In genomic region chr1:184037849-184038591, GRCh38 we compare ENCODE assay signal across 10 cellular contexts. TPM values are rescaled to one million over a fixed set of nuclear protein-coding genes. Genes with fewer than 3 reads are reported as not detected.
DNase-seq lines count a peak whose midpoint lies in the region; ATAC-seq, FAIRE-seq and TF ChIP-seq lines count a peak whose summit lies in the region.
"Had no signal": no experiment of that assay in that cellular context is flagged by ENCODE, and none has a peak within 500 bp of the region (broad histone marks: within the 10 kb centered on the region; RNA-seq: fewer than 3 reads in every experiment).

No MANE protein-coding gene starts in this region.

- H3K9me3 ChIP-seq in left ventricle myocardium inferior (replicated peaks) (no peaks in the 10 kb centered on the region), K562 (replicated peaks; ENCODE audit: control insufficient read depth, insufficient read depth, low read depth, low read length) (no peaks in the 10 kb centered on the region), mucosa of rectum (ENCODE audit: control insufficient read depth in 2 of 2, low read length in 2 of 2) (no peaks in the 10 kb centered on the region), upper lobe of left lung (no peaks in the 10 kb centered on the region)

- H3K27ac ChIP-seq in left ventricle myocardium inferior (replicated peaks) (peak overlapping the region; percentile 82), K562 (ENCODE audit: extremely low read depth, low read depth, low read length) (peak overlapping the region; percentile 82), mucosa of rectum (ENCODE audit: low read depth in 2 of 2, low read length in 2 of 2) (no peak overlapping the region), upper lobe of left lung (peak overlapping the region in 1 of 4 donors; percentile 44)

- 30% methylated on average over 12 of the region's 13 CpGs for WGBS in K562 (ENCODE audit: insufficient coverage, low coverage, missing lambda C conversion rate)
- WGBS in upper lobe of left lung, 2 donors = 79 to 82% methylated on average over 13 of the region's 13 CpGs

- POLR2A ChIA-PET in K562 (lab: Yijun Ruan, JAX) = interaction anchor here (1.0 to 3.3 kb wide), 2 partner anchors 13 to 17 kb away, joined by 3 to 21 read pairs; partner anchors contain the start of gene TSEN15

- peaks cover 40% of the 10 kb centered on the region for H3K27me3 ChIP-seq in left ventricle myocardium inferior (ENCODE audit: low read depth)
- no peaks in the 10 kb centered on the region for H3K27me3 ChIP-seq in K562 (ENCODE audit: control insufficient read depth in 2 of 2, insufficient read depth in 2 of 2, low read length in 2 of 2)
- peaks cover 23 to 32% of the 10 kb centered on the region in 2 donors for H3K27me3 ChIP-seq in mucosa of rectum (ENCODE audit: control insufficient read depth in 2 of 2, insufficient read depth in 2 of 2, low read length in 2 of 2)
- peaks cover 0 to 13% (median 4%) of the 10 kb centered on the region in 4 donors for H3K27me3 ChIP-seq in upper lobe of left lung

- no peak for TF ChIP-seq RAD21 in K562 (CRISPR knock-in tag; conservative IDR thresholded peaks at IDR 0.05 in 1 of 2, IDR thresholded peaks at IDR 0.05 in 1 of 2)

- CTCF ChIA-PET in K562 (lab: Yijun Ruan, JAX; ENCODE audit: low intra/inter-chr PET ratio) = no interaction called here

- H3K4me3 ChIP-seq in left ventricle myocardium inferior (peak overlapping the region; percentile 72), K562 (peak overlapping the region; percentile 65), mucosa of rectum (ENCODE audit: low read length in 2 of 2) (peak overlapping the region; percentile 62 to 63), upper lobe of left lung (peak overlapping the region in 3 of 4 donors; percentile 61 to 74 (median 65))

- H3K79me2 ChIP-seq in K562 (ENCODE audit: control insufficient read depth, insufficient read depth, low read length) = peaks cover 50% of the 10 kb centered on the region

- peak; percentile 29 for FAIRE-seq in K562 (lab: Jason Lieb, UNC)
- FAIRE-seq: small intestine had no signal

- no peak for TF ChIP-seq POLR2A in K562 (conservative IDR thresholded peaks at IDR 0.05)
- TF ChIP-seq POLR2A in upper lobe of left lung (IDR thresholded peaks at IDR 0.05) = no peak

- in situ Hi-C loops in K562 (cut with MboI) (no loop called here), ACHN (cut with HindIII; ENCODE audit: low pct_ligation_motif_present, low pct_unique_long_range_greater_than_20kb, low sequenced_read_pairs) (no loop called here)

- intact Hi-C loops in left ventricle myocardium inferior (cut with micrococcal nuclease) (no loop called here), Right ventricle myocardium superior (cut with DNase I) (no loop called here), K562 (cut with micrococcal nuclease) (no loop called here)

- BruUV-seq in K562 (replicated peaks; lab: Mats Ljungman, UMichigan) = no TSS peak

- no peak for DNase-seq in left ventricle myocardium inferior
- no peak for DNase-seq in Right ventricle myocardium superior
- no peak for DNase-seq in K562 (ENCODE audit: extremely low read depth in 1 of 4, low spot score in 3 of 4)
- no peak for DNase-seq in upper lobe of left lung
- DNase-seq in HCEC 1CT = no peak
- DNase-seq in HuH-7 (ENCODE audit: low spot score) = no peak
- no peak for DNase-seq in ACHN
- DNase-seq: NCI-H1436, small intestine had no signal

- peak overlapping the region; percentile 89 for H3K4me2 ChIP-seq in K562 (ENCODE audit: insufficient read depth, low read length)

- no peaks in the 10 kb centered on the region for H3K9me1 ChIP-seq in K562 (ENCODE audit: control insufficient read depth, insufficient read depth, low read length)

- H3K4me1 ChIP-seq in left ventricle myocardium inferior (peaks cover 25% of the 10 kb centered on the region), K562 (replicated peaks in 1 of 2; ENCODE audit: control insufficient read depth in 2 of 2, insufficient read depth in 2 of 2, low read length in 2 of 2) (peaks cover 18 to 32% of the 10 kb centered on the region in 2 experiments), mucosa of rectum (ENCODE audit: control insufficient read depth in 2 of 2, insufficient read depth in 2 of 2, low read length in 2 of 2) (peaks cover 0 to 3% of the 10 kb centered on the region in 2 donors), upper lobe of left lung (peaks cover 8 to 27% (median 16%) of the 10 kb centered on the region in 4 donors)

- no peak for TF ChIP-seq CTCF in left ventricle myocardium inferior (IDR thresholded peaks at IDR 0.05; ENCODE audit: borderline replicate concordance)
- TF ChIP-seq CTCF in K562 (IDR thresholded peaks at IDR 0.05 in 2 of 3, conservative IDR thresholded peaks at IDR 0.05 in 1 of 3; ENCODE audit: insufficient read depth in 2 of 3, low read depth in 1 of 3, low read length in 3 of 3) = no peak
- no peak for TF ChIP-seq CTCF in upper lobe of left lung (IDR thresholded peaks at IDR 0.05)

- ATAC-seq in Right ventricle myocardium superior (ENCODE audit: poor library complexity) = no peak
- no peak for ATAC-seq in K562
- no peak for ATAC-seq in upper lobe of left lung (ENCODE audit: low FRiP score in 2 of 2)

- TF ChIP-seq EP300 in K562 (IDR thresholded peaks at IDR 0.05; ENCODE audit: low read length) (no peak), upper lobe of left lung (IDR thresholded peaks at IDR 0.05) (no peak)

- no peaks in the 10 kb centered on the region for H3K36me3 ChIP-seq in left ventricle myocardium inferior
- H3K36me3 ChIP-seq in K562 (ENCODE audit: control insufficient read depth, insufficient read depth, low read length) = no peaks in the 10 kb centered on the region; the same call in 2 of the 3 replicates
- H3K36me3 ChIP-seq in mucosa of rectum (ENCODE audit: control insufficient read depth in 2 of 2, insufficient read depth in 2 of 2, low read length in 2 of 2) = no peaks in the 10 kb centered on the region
- no peaks in the 10 kb centered on the region for H3K36me3 ChIP-seq in upper lobe of left lung

- H3K9ac ChIP-seq in K562 (ENCODE audit: insufficient read depth in 1 of 2, low read depth in 2 of 2, low read length in 2 of 2) = peak overlapping the region; percentile 81 to 95; a peak in 3 of 4 replicates
- H3K9ac ChIP-seq in mucosa of rectum (ENCODE audit: low read depth in 1 of 2, low read length in 2 of 2) = peak overlapping the region in 1 of 2 donors; percentile 47

- no peaks in the 10 kb centered on the region for H4K20me1 ChIP-seq in K562 (replicated peaks; ENCODE audit: control insufficient read depth, insufficient read depth, low read length)

- H2AFZ ChIP-seq in K562 (ENCODE audit: low read depth, low read length) = peak overlapping the region; percentile 94

TF ChIP-seq in K562, 482 proteins besides CTCF, POLR2A, EP300 and RAD21 (continues in another document):
- no peak for TF ChIP-seq SETDB1 (IDR thresholded peaks at IDR 0.05; ENCODE audit: low read length)
- TF ChIP-seq RAD51 (IDR thresholded peaks at IDR 0.05; ENCODE audit: borderline replicate concordance, low read depth) = peak; percentile 16; the same call in 1 of the 2 replicates
- TF ChIP-seq ZNF354B (CRISPR knock-in tag; IDR thresholded peaks at IDR 0.05) = peak; percentile 29; the same call in 1 of the 2 replicates
- TF ChIP-seq ZNF311 (CRISPR knock-in tag; IDR thresholded peaks at IDR 0.05) = 0 out of 2 replicates have a peak, but pooled peaks have one; percentile 4
- peak; percentile 45 for TF ChIP-seq ZNF384 (IDR thresholded peaks at IDR 0.05; ENCODE audit: low read depth, low read length)

RNA-seq across cellular contexts. Expression of gene COLGALT2, which starts 0.5 kb away (rescaled TPM):
- total RNA-seq in left ventricle myocardium inferior (4.3 TPM), Right ventricle myocardium superior (2.8 TPM), K562 (2014; rRNA removed) (18.8 and 19.1 TPM in 2 replicates), K562 (2014; rRNA removed; fragmentation: Illumina TruSeq; extraction: Trizol) (19.2 and 23.0 TPM in 2 replicates), K562 (2015; rRNA removed; fragmentation: Illumina TruSeq; extraction: Trizol) (11.3 and 11.6 TPM in 2 replicates), K562 (2021) (23.2 and 29.1 TPM in 2 replicates), upper lobe of left lung (1 to 10 TPM; 1.0 to 4.1 (median 2.9) TPM)
- total RNA-seq in K562 (2011; cell fraction: chromatin; rRNA removed; ENCODE audit: low replicate concordance) = 26.9 and 36.6 TPM in 2 replicates
- 22.2 TPM in 2 replicates for total RNA-seq in K562 (2011; cell fraction: nucleolus; rRNA removed)
- 33.3 and 42.1 TPM in 2 replicates for total RNA-seq in K562 (2011; cell fraction: nucleoplasm; rRNA removed)
- polyA plus RNA-seq in K562 (2011; rRNA removed) (7.4 and 9.3 TPM in 2 replicates), K562 (2014; fragmentation: Illumina TruSeq; extraction: Trizol) (29.3 and 32.1 TPM in 2 replicates), K562 (2014; fragmentation: Nextera tagmentation; extraction: Ambion mirVana) (10 to 100 TPM; 12.1 to 22.4 TPM), K562 (2014; rRNA removed) (15.8 and 18.5 TPM in 2 replicates)
- 8.1 and 8.2 TPM in 2 replicates for polyA plus RNA-seq in K562 (2011; cell fraction: cytosol; rRNA removed)
- polyA plus RNA-seq in K562 (2011; cell fraction: nucleus; rRNA removed) = 36.5 and 59.0 TPM in 2 replicates
- polyA plus RNA-seq in K562 (2012) = 16.0 and 73.3 TPM in 2 replicates
- polyA minus RNA-seq in K562 (2011; rRNA and poly(A)+ RNA removed) = 9.9 and 12.4 TPM in 2 replicates
- polyA minus RNA-seq in K562 (2011; cell fraction: cytosol; rRNA and poly(A)+ RNA removed) = 8.8 and 9.0 TPM in 2 replicates
- 21.8 and 22.5 TPM in 2 replicates for polyA minus RNA-seq in K562 (2011; cell fraction: nucleus; rRNA and poly(A)+ RNA removed)

RNA-seq across cellular contexts. Expression of gene TSEN15, which starts 13.5 kb away (rescaled TPM):
- 29.4 TPM for total RNA-seq in left ventricle myocardium inferior
- total RNA-seq in Right ventricle myocardium superior = 25.0 TPM
- 40.1 and 121 TPM in 2 replicates for total RNA-seq in K562 (2011; cell fraction: chromatin; rRNA removed; ENCODE audit: low replicate concordance)
- total RNA-seq in K562 (2011; cell fraction: nucleolus; rRNA removed) = 27.5 and 40.1 TPM in 2 replicates
- total RNA-seq in K562 (2011; cell fraction: nucleoplasm; rRNA removed) = 71.9 and 122 TPM in 2 replicates
- 82.8 and 83.9 TPM in 2 replicates for total RNA-seq in K562 (2014; rRNA removed)
- total RNA-seq in K562 (2014; rRNA removed; fragmentation: Illumina TruSeq; extraction: Trizol) = 121 and 146 TPM in 2 replicates
- 83.2 and 92.8 TPM in 2 replicates for total RNA-seq in K562 (2015; rRNA removed; fragmentation: Illumina TruSeq; extraction: Trizol)
- total RNA-seq in K562 (2021) = 81.9 and 86.4 TPM in 2 replicates
- polyA plus RNA-seq in K562 (2011; rRNA removed) = 97.1 and 108 TPM in 2 replicates
- polyA plus RNA-seq in K562 (2011; cell fraction: cytosol; rRNA removed) = 28.9 and 65.9 TPM in 2 replicates
- 65.9 and 104 TPM in 2 replicates for polyA plus RNA-seq in K562 (2011; cell fraction: nucleus; rRNA removed)
- polyA plus RNA-seq in K562 (2012) = 56.9 and 143 TPM in 2 replicates
- polyA plus RNA-seq in K562 (2014; fragmentation: Illumina TruSeq; extraction: Trizol) = 106 and 118 TPM in 2 replicates
- polyA plus RNA-seq in K562 (2014; fragmentation: Nextera tagmentation; extraction: Ambion mirVana) = 10 to 100 TPM; 25.6 to 36.1 TPM
- polyA plus RNA-seq in K562 (2014; rRNA removed) = 91.3 and 104 TPM in 2 replicates
- polyA minus RNA-seq in K562 (2011; rRNA and poly(A)+ RNA removed) = 87.9 and 108 TPM in 2 replicates
- polyA minus RNA-seq in K562 (2011; cell fraction: cytosol; rRNA and poly(A)+ RNA removed) = 43.4 and 50.1 TPM in 2 replicates
- 69.7 and 127 TPM in 2 replicates for polyA minus RNA-seq in K562 (2011; cell fraction: nucleus; rRNA and poly(A)+ RNA removed)
- 10 to 100 TPM; 25.0 to 39.9 (median 27.3) TPM for total RNA-seq in upper lobe of left lung

Comparison
In these comparisons a context has a peak if more than half of its experiments do, and no peak if none do; other contexts are left out.
1. H3K27ac ChIP-seq: peak in left ventricle myocardium inferior (single experiment) and K562 (single experiment); none in mucosa of rectum (0 of 2).
2. Peak in every context shown above with its lines, with median percentiles within 50 percentile points of each other: H3K4me3 ChIP-seq.